In the genomic region with DNA sequence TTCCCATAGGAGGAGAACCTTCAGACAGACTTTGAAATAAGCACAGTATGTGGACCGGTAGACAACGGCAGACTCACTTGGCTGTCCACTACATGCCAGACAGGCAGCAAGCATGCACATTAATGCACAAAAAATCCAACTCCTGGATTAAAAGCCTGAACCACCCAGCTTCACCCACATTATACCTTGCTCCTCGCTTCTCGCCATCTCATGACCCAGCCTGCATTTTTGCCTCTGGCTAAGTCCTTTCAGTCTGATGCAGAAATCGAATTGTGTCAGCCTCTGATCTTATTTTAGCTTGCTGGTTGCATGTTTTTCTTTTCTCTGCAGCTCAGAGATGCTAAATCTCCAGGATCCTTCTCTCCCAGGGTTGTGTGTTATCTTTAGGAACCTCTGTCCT, we compare ENCODE assay signal across 27 cellular contexts.
"Had no signal": no experiment of that assay in that cellular context is flagged by ENCODE, and none has a peak within 500 bp of the region (broad histone marks: within the 10 kb centered on the region; RNA-seq: fewer than 3 reads in every experiment).

No MANE protein-coding gene starts in this region.

- H3K9me3 ChIP-seq: ascending aorta, body of pancreas had no signal

- ATAC-seq: activated CD4-positive, alpha-beta T cell treated with anti-CD3 and anti-CD28 coated beads for 36 hours; activated CD8-positive, alpha-beta T cell treated with anti-CD3 and anti-CD28 coated beads, Interleukin-2, amount 10 ng/mL, durations not matched to agents 7 days and 5 days; body of pancreas; PC-3; T-helper 17 cell had no signal

- H3K27me3 Mint-ChIP-seq: activated CD4-positive, alpha-beta T cell treated with anti-CD3 and anti-CD28 coated beads for 36 hours had no signal

- FAIRE-seq: RCC 7860 had no signal

- H3K4me1 ChIP-seq: body of pancreas had no signal

- H3K36me3 Mint-ChIP-seq: activated naive CD4-positive, alpha-beta T cell treated with anti-CD3 and anti-CD28 coated beads, Interleukin-2, amount 50 U/mL, for 24 hours had no signal

- H3K36me3 ChIP-seq: ascending aorta had no signal

- H3K27me3 ChIP-seq: ascending aorta, body of pancreas had no signal

- H3K4me3 Mint-ChIP-seq: activated CD4-positive, alpha-beta T cell treated with anti-CD3 and anti-CD28 coated beads for 36 hours; activated CD8-positive, alpha-beta T cell treated with anti-CD3 and anti-CD28 coated beads, Interleukin-2, amount 10 ng/mL, durations not matched to agents 7 days and 5 days; activated naive CD4-positive, alpha-beta T cell treated with anti-CD3 and anti-CD28 coated beads, Interleukin-2, amount 50 U/mL, for 24 hours; activated T-helper 1 cell treated with anti-CD3 and anti-CD28 coated beads, Interleukin-12 subunit alpha, Interleukin-12 subunit beta, Interleukin-2, Interleukin-4 antibody, amounts not matched to agents 30 ng/mL and 10 ng/mL and 1 ng/mL, durations not matched to agents 14 hours and 24 hours and 36 hours; T-helper 17 cell had no signal

- DNase-seq: activated CD4-positive, alpha-beta T cell treated with anti-CD3 and anti-CD28 coated beads for 36 hours; activated CD4-positive, alpha-beta T cell treated with anti-CD3 and anti-CD28 coated beads, Interleukin-2, amount 50 U/mL, for 4 hours; activated CD8-positive, alpha-beta memory T cell treated with anti-CD3 and anti-CD28 coated beads, Interleukin-2, amount 50 U/mL, for 48 hours; activated CD8-positive, alpha-beta T cell treated with anti-CD3 and anti-CD28 coated beads, Interleukin-2, amount 10 ng/mL, durations not matched to agents 7 days and 5 days; activated effector memory CD4-positive, alpha-beta T cell treated with Interleukin-2 at 50 U/mL for 16 hours; activated naive CD4-positive, alpha-beta T cell; activated T-cell treated with anti-CD3 and anti-CD28 coated beads, Interleukin-2, amount 50 U/mL, for 1 hour; amniotic stem cell; body of pancreas; IMR-90; Kasumi-1; KBM-7; NCI-H1048; NCI-H1417; NCI-H1694 treated with DMSO at 0.1 percent for 48 hours; NCI-H2029 treated with DMSO at 0.1 percent for 48 hours; NCI-H345; NCI-H510A; PC-3; SIG-M5; T-helper 17 cell; T1000 had no signal

- H3K4me3 ChIP-seq: ascending aorta, body of pancreas had no signal

- H3K9me3 Mint-ChIP-seq: activated naive CD4-positive, alpha-beta T cell treated with anti-CD3 and anti-CD28 coated beads, Interleukin-2, amount 50 U/mL, for 24 hours; activated T-helper 1 cell treated with anti-CD3 and anti-CD28 coated beads, Interleukin-12 subunit alpha, Interleukin-12 subunit beta, Interleukin-2, Interleukin-4 antibody, amounts not matched to agents 30 ng/mL and 10 ng/mL and 1 ng/mL, durations not matched to agents 14 hours and 24 hours and 36 hours had no signal

- H3K4me1 Mint-ChIP-seq: activated CD4-positive, alpha-beta T cell treated with anti-CD3 and anti-CD28 coated beads for 36 hours; activated naive CD4-positive, alpha-beta T cell treated with anti-CD3 and anti-CD28 coated beads, Interleukin-2, amount 50 U/mL, for 24 hours; T-helper 17 cell had no signal

- H3K27ac ChIP-seq: ascending aorta, body of pancreas, VCaP had no signal
